In the genomic region with DNA sequence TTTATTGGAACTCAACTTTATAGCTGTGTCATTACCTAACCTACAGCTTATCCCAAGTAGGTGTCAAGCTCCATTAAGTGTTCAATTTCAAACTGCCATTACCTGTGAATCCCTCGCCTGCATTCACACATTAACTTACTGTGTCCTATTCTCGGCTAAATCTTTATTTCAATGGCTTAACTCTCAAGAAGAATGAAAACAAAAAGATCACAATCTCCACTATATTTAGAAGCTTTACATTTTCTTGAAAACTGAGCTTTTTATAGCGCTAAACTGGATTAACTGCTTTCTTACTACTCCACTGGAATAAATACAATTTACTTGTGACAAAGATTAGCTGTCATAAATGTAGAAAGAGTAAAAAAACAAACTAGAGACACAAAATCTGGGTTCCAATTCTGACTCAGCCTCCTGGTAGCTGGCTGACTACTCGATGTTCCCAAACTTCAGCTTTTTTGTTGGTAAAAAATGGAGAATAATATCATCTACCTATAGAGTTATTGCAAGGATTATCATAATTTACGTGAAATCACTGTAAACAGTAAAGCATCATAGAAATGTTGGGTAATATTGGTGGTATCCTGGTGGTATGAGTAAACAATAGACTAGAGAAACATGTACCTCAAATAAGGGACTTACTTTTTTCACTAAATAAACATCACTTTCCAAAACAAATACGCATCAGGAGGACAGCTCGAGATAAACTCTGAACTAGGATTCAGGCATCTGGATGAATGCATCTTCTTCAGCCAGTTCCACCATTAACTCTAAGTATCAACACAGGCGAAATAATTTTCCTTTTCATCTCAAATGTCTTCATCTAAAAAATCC, we compare ENCODE assay signal across 9 cellular contexts. TPM values are rescaled to one million over a fixed set of nuclear protein-coding genes. Genes with fewer than 3 reads are reported as not detected.
DNase-seq lines count a peak whose midpoint lies in the region; ATAC-seq, FAIRE-seq and TF ChIP-seq lines count a peak whose summit lies in the region.
"Had no signal": no experiment of that assay in that cellular context is flagged by ENCODE, and none has a peak within 500 bp of the region (broad histone marks: within the 10 kb centered on the region; RNA-seq: fewer than 3 reads in every experiment).

No MANE protein-coding gene starts in this region.

- H2AFZ ChIP-seq in ACC112 (ENCODE audit: low read length, unreplicated experiment), result no peak overlapping the region
- no peak overlapping the region for H2AFZ ChIP-seq in K562 (ENCODE audit: low read depth, low read length)

- peak overlapping the region; percentile 32; the same call in 1 of the 2 replicates for H3K27ac Mint-ChIP-seq in HFFc6

- CTCF ChIA-PET in K562 (lab: Yijun Ruan, JAX; ENCODE audit: low intra/inter-chr PET ratio), result no interaction called here

- TF ChIP-seq EP300 in K562 (IDR thresholded peaks at IDR 0.05; ENCODE audit: low read length), result no peak

- in situ Hi-C loops in K562 (cut with MboI), result no loop called here

- H3K27ac ChIP-seq in ACC112 (ENCODE audit: low read depth, low read length) (no peak overlapping the region), K562 (ENCODE audit: extremely low read depth, low read depth, low read length) (no peak overlapping the region), muscle layer of colon (ENCODE audit: low read depth, low read length) (no peak overlapping the region)

- peaks cover 32% of the 10 kb centered on the region for H3K79me2 ChIP-seq in ACC112 (ENCODE audit: control insufficient read depth, insufficient read depth, low read length, unreplicated experiment)
- H3K79me2 ChIP-seq in K562 (ENCODE audit: control insufficient read depth, insufficient read depth, low read length), result peaks cover 10% of the 10 kb centered on the region

- H3K4me3 Mint-ChIP-seq in HFFc6, result peak overlapping the region; percentile 96

- H3K4me1 ChIP-seq in ACC112 (ENCODE audit: control insufficient read depth, insufficient read depth, low read length, unreplicated experiment) (peaks cover 19% of the 10 kb centered on the region), K562 (replicated peaks in 1 of 2; ENCODE audit: control insufficient read depth in 2 of 2, insufficient read depth in 2 of 2, low read length in 2 of 2) (peaks cover 5 to 6% of the 10 kb centered on the region in 2 experiments; a peak in 4 of 5 replicates), muscle layer of colon (ENCODE audit: insufficient read depth, low read length) (peaks cover 17% of the 10 kb centered on the region)

- DNase-seq in HFFc6 (no peak), K562 (ENCODE audit: extremely low read depth in 1 of 4, low spot score in 3 of 4) (no peak), OCI-M1 (lab: John Stamatoyannopoulos, UW) (no peak)
- DNase-seq: activated CD8-positive, alpha-beta memory T cell treated with anti-CD3 and anti-CD28 coated beads, Interleukin-2, amount 50 U/mL, for 4 hours had no signal

- H3K4me3 ChIP-seq in ACC112 (ENCODE audit: low read depth, low read length) (peak overlapping the region; percentile 93), K562 (no peak overlapping the region), muscle layer of colon (ENCODE audit: low read depth in 1 of 2, low read length in 2 of 2) (peak overlapping the region; percentile 2 to 22)

- intact Hi-C loops in K562 (cut with micrococcal nuclease), result no loop called here

- TF ChIP-seq CTCF in HFFc6 (IDR thresholded peaks at IDR 0.05), result no peak
- no peak for TF ChIP-seq CTCF in K562 (IDR thresholded peaks at IDR 0.05 in 2 of 3, conservative IDR thresholded peaks at IDR 0.05 in 1 of 3; ENCODE audit: insufficient read depth in 2 of 3, low read depth in 1 of 3, low read length in 3 of 3)

- H3K9me3 ChIP-seq in K562 (replicated peaks; ENCODE audit: control insufficient read depth, insufficient read depth, low read depth, low read length) (no peaks in the 10 kb centered on the region), muscle layer of colon (ENCODE audit: low read length) (no peaks in the 10 kb centered on the region)

- H3K9me1 ChIP-seq in K562 (ENCODE audit: control insufficient read depth, insufficient read depth, low read length), result no peaks in the 10 kb centered on the region

- H3K36me3 ChIP-seq in ACC112 (ENCODE audit: insufficient read depth, low read length) (no peaks in the 10 kb centered on the region), K562 (ENCODE audit: control insufficient read depth, insufficient read depth, low read length) (no peaks in the 10 kb centered on the region), muscle layer of colon (ENCODE audit: insufficient read depth, low read length) (no peaks in the 10 kb centered on the region)

- peak overlapping the region; percentile 23; the same call in 1 of the 2 replicates for H3K4me2 ChIP-seq in K562 (ENCODE audit: insufficient read depth, low read length)

- H3K36me3 Mint-ChIP-seq in HFFc6 (ENCODE audit: low read depth), result no peaks in the 10 kb centered on the region; the same call in 1 of the 2 replicates

- H4K20me1 ChIP-seq in K562 (replicated peaks; ENCODE audit: control insufficient read depth, insufficient read depth, low read length), result no peaks in the 10 kb centered on the region

- H3K4me1 Mint-ChIP-seq in HFFc6 (ENCODE audit: low read depth), result peaks cover 30% of the 10 kb centered on the region

- H3K27me3 ChIP-seq in ACC112 (ENCODE audit: insufficient read depth, low read length) (no peaks in the 10 kb centered on the region), K562 (ENCODE audit: control insufficient read depth in 2 of 2, insufficient read depth in 2 of 2, low read length in 2 of 2) (no peaks in the 10 kb centered on the region), muscle layer of colon (ENCODE audit: control insufficient read depth in 1 of 2, insufficient read depth in 2 of 2, low read length in 2 of 2) (no peaks in the 10 kb centered on the region)

- no peak overlapping the region for H3K9ac ChIP-seq in K562 (ENCODE audit: insufficient read depth in 1 of 2, low read depth in 2 of 2, low read length in 2 of 2)
- no peak overlapping the region for H3K9ac ChIP-seq in muscle layer of colon (ENCODE audit: low read length)

- BruUV-seq in K562 (replicated peaks; lab: Mats Ljungman, UMichigan), result TSS peak; percentile 51

- H3K9me3 Mint-ChIP-seq in HFFc6, result no peaks in the 10 kb centered on the region

- no peaks in the 10 kb centered on the region for H3K27me3 Mint-ChIP-seq in HFFc6 (ENCODE audit: insufficient read depth)

- 26% methylated on average over 8 of the region's 8 CpGs for WGBS in K562 (ENCODE audit: insufficient coverage, low coverage, missing lambda C conversion rate)

- TF ChIP-seq POLR2A in K562 (conservative IDR thresholded peaks at IDR 0.05), result no peak

- no peak for ATAC-seq in K562
- ATAC-seq in GM21390 (IDR thresholded peaks at IDR 0.05; ENCODE audit: unreplicated experiment), result no peak
- no peak for ATAC-seq in GM21515 (IDR thresholded peaks at IDR 0.05; ENCODE audit: unreplicated experiment)
- ATAC-seq in HG03025 (IDR thresholded peaks at IDR 0.05; ENCODE audit: low FRiP score, unreplicated experiment), result no peak

- POLR2A ChIA-PET in K562 (lab: Yijun Ruan, JAX), result interaction anchor here (1.1 to 1.4 kb wide), 5 partner anchors 11 to 21 kb away, joined by 3 to 5 read pairs (median 4); a partner anchor contains a TSS

- peak; percentile 26 for FAIRE-seq in K562 (lab: Jason Lieb, UNC)

- TF ChIP-seq RAD21 in K562 (CRISPR knock-in tag; conservative IDR thresholded peaks at IDR 0.05 in 1 of 2, IDR thresholded peaks at IDR 0.05 in 1 of 2), result no peak

TF ChIP-seq in K562, 482 proteins besides CTCF, POLR2A, EP300 and RAD21 (continues in another document):
- TF ChIP-seq JUNB (CRISPR knock-in tag; conservative IDR thresholded peaks at IDR 0.05), result no peak
- no peak for TF ChIP-seq ZNF668 (CRISPR knock-in tag; IDR thresholded peaks at IDR 0.05)

RNA-seq across cellular contexts. Expression of a gene that starts 1.7 kb away (rescaled TPM):
- 10 to 100 TPM; 12.1 to 16.1 (median 13.2) TPM for total RNA-seq in HFFc6 (2021; fragmentation: NEBNext Ultra II Directional; extraction: Animal tissue kit (Norgen Biotek cat#: 25700))
- total RNA-seq in K562 (2011; cell fraction: chromatin; rRNA removed; ENCODE audit: low replicate concordance), result 9.5 and 55.1 TPM in 2 replicates
- total RNA-seq in K562 (2011; cell fraction: nucleolus; rRNA removed), result 4.8 and 9.1 TPM in 2 replicates
- total RNA-seq in K562 (2011; cell fraction: nucleoplasm; rRNA removed), result 13.9 and 16.5 TPM in 2 replicates
- 5.9 and 6.2 TPM in 2 replicates for total RNA-seq in K562 (2014; rRNA removed)
- total RNA-seq in K562 (2014; rRNA removed; fragmentation: Illumina TruSeq; extraction: Trizol), result 14.6 and 15.5 TPM in 2 replicates
- total RNA-seq in K562 (2015; rRNA removed; fragmentation: Illumina TruSeq; extraction: Trizol), result 13.3 and 16.3 TPM in 2 replicates
- total RNA-seq in K562 (2021), result 14.0 and 14.7 TPM in 2 replicates
- 3.9 and 5.8 TPM in 2 replicates for polyA plus RNA-seq in K562 (2011; rRNA removed)
- 1.4 and 2.2 TPM in 2 replicates for polyA plus RNA-seq in K562 (2011; cell fraction: cytosol; rRNA removed)
- 5.0 and 5.3 TPM in 2 replicates for polyA plus RNA-seq in K562 (2011; cell fraction: nucleus; rRNA removed)
- 4.7 and 6.4 TPM in 2 replicates for polyA plus RNA-seq in K562 (2012)
- polyA plus RNA-seq in K562 (2014; fragmentation: Illumina TruSeq; extraction: Trizol), result 7.1 and 9.2 TPM in 2 replicates
- 1 to 10 TPM; 2.5 to 3.4 TPM for polyA plus RNA-seq in K562 (2014; fragmentation: Nextera tagmentation; extraction: Ambion mirVana)
- polyA plus RNA-seq in K562 (2014; rRNA removed), result 4.7 and 6.2 TPM in 2 replicates
- 18.6 and 21.9 TPM in 2 replicates for polyA minus RNA-seq in K562 (2011; rRNA and poly(A)+ RNA removed)
- polyA minus RNA-seq in K562 (2011; cell fraction: cytosol; rRNA and poly(A)+ RNA removed), result 7.7 and 10.6 TPM in 2 replicates
- 19.5 and 21.1 TPM in 2 replicates for polyA minus RNA-seq in K562 (2011; cell fraction: nucleus; rRNA and poly(A)+ RNA removed)

RNA-seq across cellular contexts. Expression of a gene that starts 18.8 kb away (rescaled TPM):
- total RNA-seq in HFFc6 (2021; fragmentation: NEBNext Ultra II Directional; extraction: Animal tissue kit (Norgen Biotek cat#: 25700)), result 10 to 100 TPM in 1 of 6 experiments, 1 to 10 TPM in 5; 7.1 to 10.1 (median 8.4) TPM
- total RNA-seq in K562 (2011; cell fraction: chromatin; rRNA removed; ENCODE audit: low replicate concordance), result 2.5 and 12.8 TPM in 2 replicates
- 0.50 and 1.1 TPM in 2 replicates for total RNA-seq in K562 (2011; cell fraction: nucleolus; rRNA removed)
- 2.1 and 5.7 TPM in 2 replicates for total RNA-seq in K562 (2011; cell fraction: nucleoplasm; rRNA removed)
- 1.2 and 1.3 TPM in 2 replicates for total RNA-seq in K562 (2014; rRNA removed)
- 3.6 and 4.5 TPM in 2 replicates for total RNA-seq in K562 (2014; rRNA removed; fragmentation: Illumina TruSeq; extraction: Trizol)
- 4.1 and 4.2 TPM in 2 replicates for total RNA-seq in K562 (2015; rRNA removed; fragmentation: Illumina TruSeq; extraction: Trizol)
- total RNA-seq in K562 (2021), result 2.6 and 4.7 TPM in 2 replicates
- 3.2 and 4.7 TPM in 2 replicates for polyA plus RNA-seq in K562 (2011; rRNA removed)
- 0.30 and 0.80 TPM in 2 replicates for polyA plus RNA-seq in K562 (2011; cell fraction: cytosol; rRNA removed)
- 1.7 and 3.3 TPM in 2 replicates for polyA plus RNA-seq in K562 (2011; cell fraction: nucleus; rRNA removed)
- polyA plus RNA-seq in K562 (2012), result 2.0 and 3.7 TPM in 2 replicates
- polyA plus RNA-seq in K562 (2014; fragmentation: Illumina TruSeq; extraction: Trizol), result 3.3 and 3.5 TPM in 2 replicates
- polyA plus RNA-seq in K562 (2014; fragmentation: Nextera tagmentation; extraction: Ambion mirVana), result 1 to 10 TPM; 1.4 to 2.0 TPM
- polyA plus RNA-seq in K562 (2014; rRNA removed), result 3.5 and 4.0 TPM in 2 replicates
- 3.0 and 3.6 TPM in 2 replicates for polyA minus RNA-seq in K562 (2011; rRNA and poly(A)+ RNA removed)
- 1.7 and 4.0 TPM in 2 replicates for polyA minus RNA-seq in K562 (2011; cell fraction: cytosol; rRNA and poly(A)+ RNA removed)
- polyA minus RNA-seq in K562 (2011; cell fraction: nucleus; rRNA and poly(A)+ RNA removed), result 2.6 and 4.1 TPM in 2 replicates
